ENCODE assay signal across 20 cellular contexts in genomic region chr11:116061322-116061721, GRCh38.
A peak's percentile ranks its signal among the peaks of the same experiment; 100 is the strongest.
DNase-seq lines count a peak whose midpoint lies in the region; TF ChIP-seq lines count a peak whose summit lies in the region.
"Had no signal": no experiment of that assay in that cellular context is flagged by ENCODE, and none has a peak within 500 bp of the region (broad histone marks: within the 10 kb centered on the region; RNA-seq: fewer than 3 reads in every experiment).

No MANE protein-coding gene starts in this region.

- POLR2A ChIA-PET in SK-N-SH (lab: Yijun Ruan, JAX), result interaction anchor here (1.9 kb wide), 1 partner anchor 17 kb away, joined by 5 read pairs; no protein-coding TSS in a partner anchor

- peak in 1 of 2 experiments; percentile 78; a peak in 2 of 4 replicates for TF ChIP-seq EP300 in SK-N-SH (IDR thresholded peaks at IDR 0.05; ENCODE audit: borderline replicate concordance in 1 of 2, low read depth in 1 of 2, low read length in 1 of 2)

- no peaks in the 10 kb centered on the region for H4K20me1 ChIP-seq in SK-N-SH (ENCODE audit: insufficient read depth)

- no peak for TF ChIP-seq CTCF in SK-N-SH (IDR thresholded peaks at IDR 0.05)

- H3K27ac ChIP-seq in SK-N-SH (ENCODE audit: low read depth in 2 of 2, low read length in 1 of 2), result peak overlapping the region in 1 of 2 experiments; percentile 85; a peak in 2 of 4 replicates
- H3K27ac ChIP-seq: Peyer's patch had no signal

- H3K36me3 ChIP-seq in SK-N-SH (replicated peaks in 1 of 2; ENCODE audit: control insufficient read depth in 1 of 2, insufficient read depth in 2 of 2, low read length in 1 of 2), result no peaks in the 10 kb centered on the region
- H3K36me3 ChIP-seq: HAP-1, Peyer's patch had no signal

- H3K9me2 ChIP-seq in SK-N-SH, result no peaks in the 10 kb centered on the region

- no peak overlapping the region for H2AFZ ChIP-seq in SK-N-SH (ENCODE audit: low read depth)
- H2AFZ ChIP-seq: GM23338 had no signal

- no peaks in the 10 kb centered on the region for H3K79me2 ChIP-seq in SK-N-SH (ENCODE audit: insufficient read depth)

- no peak overlapping the region for H3K4me3 ChIP-seq in SK-N-SH (ENCODE audit: low read depth in 2 of 2, low read length in 1 of 2)
- H3K4me3 ChIP-seq: GM23338, HAP-1, Peyer's patch had no signal

- peak; percentile 22 for DNase-seq in NCI-H748 (lab: John Stamatoyannopoulos, UW; ENCODE audit: unreplicated experiment)
- DNase-seq in NCI-H748 treated with DMSO at 0.1 percent for 48 hours (lab: John Stamatoyannopoulos, UW), result no peak
- peak; percentile 67 for DNase-seq in NCI-H146 (lab: John Stamatoyannopoulos, UW)
- peak; percentile 68 for DNase-seq in SK-N-SH
- no peak for DNase-seq in kidney glomerular epithelial cell (lab: John Stamatoyannopoulos, UW)
- no peak for DNase-seq in NCI-H2107 (lab: John Stamatoyannopoulos, UW)
- no peak for DNase-seq in activated CD8-positive, alpha-beta memory T cell treated with anti-CD3 and anti-CD28 coated beads, Interleukin-2, amount 50 U/mL, for 48 hours
- DNase-seq: Caco-2; CD4-positive, CD25-positive, alpha-beta regulatory T cell; DMS 273 treated with DMSO at 0.1 percent for 48 hours; KBM-7; MM.1S; NCI-H1105; NCI-H187 treated with DMSO at 0.1 percent for 48 hours; NCI-H446; NCI-H526; Peyer's patch; T1000 had no signal

- H3K27me3 ChIP-seq in SK-N-SH (ENCODE audit: insufficient read depth), result no peaks in the 10 kb centered on the region
- H3K27me3 ChIP-seq: Peyer's patch had no signal

- no peaks in the 10 kb centered on the region for H3F3A ChIP-seq in SK-N-SH (replicated peaks; ENCODE audit: insufficient read depth)

- CTCF ChIA-PET in SK-N-SH (lab: Yijun Ruan, JAX), result interaction anchor here (1.5 kb wide), 1 partner anchor 17 kb away, joined by 6 read pairs; no protein-coding TSS in a partner anchor

- H3K9ac ChIP-seq in SK-N-SH, result no peak overlapping the region

- H3K4me1 ChIP-seq in SK-N-SH (ENCODE audit: control insufficient read depth in 1 of 2, insufficient read depth in 2 of 2, low read depth in 1 of 2, low read length in 1 of 2), result peaks cover 0 to 57% of the 10 kb centered on the region in 2 experiments; a peak in 2 of 4 replicates
- H3K4me1 ChIP-seq: Caco-2, HAP-1, Peyer's patch had no signal

- H3K4me2 ChIP-seq in SK-N-SH, result no peak overlapping the region

- peak; percentile 34; the same call in 1 of the 2 replicates for TF ChIP-seq RAD21 in SK-N-SH (IDR thresholded peaks at IDR 0.05; ENCODE audit: low read length)

- 33% methylated on average over 4 of the region's 4 CpGs for WGBS in SK-N-SH (ENCODE audit: low lambda C conversion rate)

- H3K9me3 ChIP-seq in SK-N-SH, result no peaks in the 10 kb centered on the region
- H3K9me3 ChIP-seq: Caco-2, HAP-1, Peyer's patch had no signal

TF ChIP-seq in SK-N-SH, 30 proteins besides CTCF, POLR2A, EP300 and RAD21:
- TF ChIP-seq CHD2 (IDR thresholded peaks at IDR 0.05; ENCODE audit: low read length, partially characterized antibody) (peak; percentile 14), USF2 (IDR thresholded peaks at IDR 0.05; ENCODE audit: borderline replicate concordance, low read depth, low read length) (no peak), SIN3A (IDR thresholded peaks at IDR 0.05; ENCODE audit: borderline replicate concordance, low read depth, low read length) (no peak), GABPA (IDR thresholded peaks at IDR 0.05; ENCODE audit: low read depth) (no peak), GATA2 (CRISPR knock-in tag; IDR thresholded peaks at IDR 0.05) (peak; percentile 56), FOXJ3 (CRISPR knock-in tag; IDR thresholded peaks at IDR 0.05) (peak; percentile 49; the same call in 1 of the 2 replicates), RFX5 (IDR thresholded peaks at IDR 0.05; ENCODE audit: low read length) (no peak), ZBTB33 (IDR thresholded peaks at IDR 0.05; ENCODE audit: borderline replicate concordance, low read depth) (no peak), REST (IDR thresholded peaks at IDR 0.05; ENCODE audit: low read depth, low read length) (no peak), MXI1 (IDR thresholded peaks at IDR 0.05; ENCODE audit: low read depth, low read length) (peak; percentile 54; the same call in 1 of the 2 replicates), RCOR1 (IDR thresholded peaks at IDR 0.05; ENCODE audit: low read length) (peak; percentile 68; the same call in 1 of the 2 replicates)

Comparison
In these comparisons a context has a peak if more than half of its experiments do, and no peak if none do; other contexts are left out.
1. DNase-seq: peak in NCI-H748 (single experiment), NCI-H146 (single experiment) and SK-N-SH (single experiment); none in NCI-H748 treated with DMSO at 0.1 percent for 48 hours (single experiment), kidney glomerular epithelial cell (single experiment), NCI-H2107 (single experiment) and activated CD8-positive, alpha-beta memory T cell treated with anti-CD3 and anti-CD28 coated beads, Interleukin-2, amount 50 U/mL, for 48 hours (single experiment).